Comparison of ENCODE assay signal across 1 cellular context in genomic region chr14:33903369-33903768, GRCh38.
TF ChIP-seq lines count a peak whose summit lies in the region.

No MANE protein-coding gene starts in this region.

TF ChIP-seq in K562, 482 proteins besides CTCF, POLR2A, EP300 and RAD21 (continued from another document):
- TF ChIP-seq CHD7 (IDR thresholded peaks at IDR 0.05; ENCODE audit: low read depth, low read length) = no peak
- no peak for TF ChIP-seq USF2 (CRISPR knock-in tag; IDR thresholded peaks at IDR 0.05)
- no peak for TF ChIP-seq ZNF324 (CRISPR knock-in tag; IDR thresholded peaks at IDR 0.05)
- no peak for TF ChIP-seq TARDBP (IDR thresholded peaks at IDR 0.05)
- TF ChIP-seq CBFA2T3 (IDR thresholded peaks at IDR 0.05) = peak; percentile 73
- peak; percentile 36; the same call in 1 of the 2 replicates for TF ChIP-seq SMARCA4 (IDR thresholded peaks at IDR 0.05)
- TF ChIP-seq KAT8 (IDR thresholded peaks at IDR 0.05; ENCODE audit: low read depth) = no peak
- TF ChIP-seq NEUROD1 (IDR thresholded peaks at IDR 0.05; ENCODE audit: borderline replicate concordance, low read depth, low read length, partially characterized antibody) = no peak
- TF ChIP-seq HEY1 (CRISPR knock-in tag; IDR thresholded peaks at IDR 0.05; ENCODE audit: borderline replicate concordance) = no peak
- no peak for TF ChIP-seq BMI1 (IDR thresholded peaks at IDR 0.05; ENCODE audit: low read length)
- TF ChIP-seq TCF3 (CRISPR knock-in tag; IDR thresholded peaks at IDR 0.05) = peak; percentile 67
- TF ChIP-seq TEAD4 (IDR thresholded peaks at IDR 0.05; ENCODE audit: low read length) = peak; percentile 63
- no peak for TF ChIP-seq TEAD4 (CRISPR knock-in tag; IDR thresholded peaks at IDR 0.05; ENCODE audit: borderline replicate concordance)
- TF ChIP-seq EWSR1 (IDR thresholded peaks at IDR 0.05; ENCODE audit: borderline replicate concordance, low read depth, partially characterized antibody) = no peak
- peak; percentile 32; the same call in 1 of the 2 replicates for TF ChIP-seq MTA2 (IDR thresholded peaks at IDR 0.05; ENCODE audit: low read depth)
- TF ChIP-seq NCOR1 (IDR thresholded peaks at IDR 0.05) = peak; percentile 15; the same call in 1 of the 2 replicates
- TF ChIP-seq ZNF592 (IDR thresholded peaks at IDR 0.05) = 0 out of 2 replicates have a peak, but pooled peaks have one; percentile 52
- no peak for TF ChIP-seq THAP7 (CRISPR knock-in tag; IDR thresholded peaks at IDR 0.05)
- TF ChIP-seq SRSF1 (IDR thresholded peaks at IDR 0.05; ENCODE audit: low read depth, low read length) = no peak
- no peak for TF ChIP-seq ZNF586 (CRISPR knock-in tag; conservative IDR thresholded peaks at IDR 0.05)
- no peak for TF ChIP-seq PHTF2 (CRISPR knock-in tag; IDR thresholded peaks at IDR 0.05)
- TF ChIP-seq NFE2L1 (tag; IDR thresholded peaks at IDR 0.05; ENCODE audit: borderline replicate concordance, low read depth) = no peak
- TF ChIP-seq RBM22 (IDR thresholded peaks at IDR 0.05; ENCODE audit: low read depth, low read length, poor library complexity, severe bottlenecking) = no peak
